16 cellular contexts compared by ENCODE assay signal in the genomic region with DNA sequence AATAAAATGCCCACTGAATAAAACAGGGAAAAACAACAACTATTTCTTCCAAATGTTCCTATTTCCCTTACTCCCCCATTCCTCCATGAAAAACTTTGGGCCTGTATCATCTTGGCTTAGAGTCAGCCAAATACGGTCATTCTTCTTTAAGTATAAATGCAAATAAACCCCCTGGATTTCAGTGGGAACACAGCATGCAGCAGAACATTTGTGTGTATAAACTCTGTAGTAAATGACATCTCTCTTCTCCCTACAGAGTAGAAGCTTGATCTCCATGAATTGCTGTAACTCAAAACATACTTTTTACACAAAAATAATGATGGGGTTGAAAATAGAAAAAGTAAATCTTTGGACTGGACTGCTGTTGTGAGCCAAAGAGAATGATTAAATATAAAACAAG. TPM values are rescaled to one million over a fixed set of nuclear protein-coding genes. Genes with fewer than 3 reads are reported as not detected.
A peak's percentile ranks its signal among the peaks of the same experiment; 100 is the strongest.
DNase-seq lines count a peak whose midpoint lies in the region; TF ChIP-seq lines count a peak whose summit lies in the region.
"Had no signal": no experiment of that assay in that cellular context is flagged by ENCODE, and none has a peak within 500 bp of the region (broad histone marks: within the 10 kb centered on the region; RNA-seq: fewer than 3 reads in every experiment).

No MANE protein-coding gene starts in this region.

- H3F3A ChIP-seq in smooth muscle cell (ENCODE audit: low read depth), result peaks cover 16% of the 10 kb centered on the region

- H3K4me2 ChIP-seq in smooth muscle cell, result peak overlapping the region; percentile 73

- TF ChIP-seq CTCF in HFFc6 (IDR thresholded peaks at IDR 0.05), result no peak
- no peak for TF ChIP-seq CTCF in ascending aorta (IDR thresholded peaks at IDR 0.05)
- no peak for TF ChIP-seq CTCF in fibroblast of mammary gland (conservative IDR thresholded peaks at IDR 0.05; ENCODE audit: control insufficient read depth, insufficient read depth, low read depth, low read length)
- TF ChIP-seq CTCF in smooth muscle cell (IDR thresholded peaks at IDR 0.05; ENCODE audit: borderline replicate concordance, insufficient read depth, poor library complexity, severe bottlenecking), result no peak
- TF ChIP-seq CTCF in nephron progenitor cell (IDR thresholded peaks at IDR 0.05), result no peak

- peaks cover 99% of the 10 kb centered on the region for H3K79me2 ChIP-seq in smooth muscle cell (ENCODE audit: low read depth)

- no peaks in the 10 kb centered on the region for H3K36me3 ChIP-seq in ascending aorta
- H3K36me3 ChIP-seq in smooth muscle cell (ENCODE audit: low read depth), result no peaks in the 10 kb centered on the region
- H3K36me3 ChIP-seq: colonic mucosa had no signal

- H3K4me3 ChIP-seq in ascending aorta (no peak overlapping the region), fibroblast of mammary gland (ENCODE audit: control insufficient read depth, low read depth, low read length) (no peak overlapping the region), smooth muscle cell (no peak overlapping the region)
- H3K4me3 ChIP-seq: colonic mucosa had no signal

- DNase-seq in HFFc6 (no peak), ascending aorta (ENCODE audit: low spot score in 2 of 2) (no peak), fibroblast of mammary gland (ENCODE audit: low read depth) (peak; percentile 33), smooth muscle cell (lab: John Stamatoyannopoulos, UW; ENCODE audit: unreplicated experiment) (no peak), nephron progenitor cell (no peak), NAMALWA (ENCODE audit: low spot score) (no peak), DMS53 (lab: John Stamatoyannopoulos, UW) (no peak)
- no peak for DNase-seq in central memory CD4-positive, alpha-beta T cell
- DNase-seq: activated naive CD8-positive, alpha-beta T cell treated with anti-CD3 and anti-CD28 coated beads, Interleukin-2, amount 10 ng/mL, durations not matched to agents 7 days and 5 days; colonic mucosa; COR-L47; NCI-H187; SHP77; stimulated activated naive CD8-positive, alpha-beta T cell treated with anti-CD3 and anti-CD28 coated beads, Interleukin-15, amount 100 ng/mL, for 72 hours had no signal

- H3K9me3 ChIP-seq in ascending aorta (no peaks in the 10 kb centered on the region), smooth muscle cell (replicated peaks; ENCODE audit: low read depth) (no peaks in the 10 kb centered on the region)
- H3K9me3 ChIP-seq: colonic mucosa had no signal

- H3K4me1 Mint-ChIP-seq in HFFc6 (ENCODE audit: low read depth) (peaks cover 97% of the 10 kb centered on the region), nephron progenitor cell (peaks cover 67% of the 10 kb centered on the region)

- H3K4me3 Mint-ChIP-seq in HFFc6 (peak overlapping the region; percentile 69), nephron progenitor cell (no peak overlapping the region)
- H3K4me3 Mint-ChIP-seq: activated naive CD8-positive, alpha-beta T cell treated with anti-CD3 and anti-CD28 coated beads, Interleukin-2, amount 10 ng/mL, durations not matched to agents 7 days and 5 days; natural killer cell treated with Interleukin-12 subunit alpha and Interleukin-12 subunit beta and Interleukin-15 and Interleukin-18, amount 100 ng/mL, for 72 hours; stimulated activated naive CD8-positive, alpha-beta T cell treated with anti-CD3 and anti-CD28 coated beads, Interleukin-15, amount 100 ng/mL, for 72 hours; WTC11 had no signal

- H3K4me1 ChIP-seq in ascending aorta, result peaks cover 0 to 18% of the 10 kb centered on the region in 2 donors
- H3K4me1 ChIP-seq in smooth muscle cell (ENCODE audit: low read depth), result peaks cover 46% of the 10 kb centered on the region
- H3K4me1 ChIP-seq: colonic mucosa had no signal

- H3K9me3 Mint-ChIP-seq in HFFc6, result peaks cover 4% of the 10 kb centered on the region
- peaks cover 4% of the 10 kb centered on the region for H3K9me3 Mint-ChIP-seq in nephron progenitor cell
- H3K9me3 Mint-ChIP-seq: activated naive CD8-positive, alpha-beta T cell treated with anti-CD3 and anti-CD28 coated beads, Interleukin-2, amount 10 ng/mL, durations not matched to agents 7 days and 5 days; natural killer cell treated with Interleukin-12 subunit alpha and Interleukin-12 subunit beta and Interleukin-15 and Interleukin-18, amount 100 ng/mL, for 72 hours; stimulated activated naive CD8-positive, alpha-beta T cell treated with anti-CD3 and anti-CD28 coated beads, Interleukin-15, amount 100 ng/mL, for 72 hours; WTC11 had no signal

- H4K20me1 ChIP-seq in smooth muscle cell (ENCODE audit: low read depth), result no peaks in the 10 kb centered on the region

- H3K27ac Mint-ChIP-seq in HFFc6 (peak overlapping the region; percentile 81), nephron progenitor cell (no peak overlapping the region)
- H3K27ac Mint-ChIP-seq: activated naive CD8-positive, alpha-beta T cell treated with anti-CD3 and anti-CD28 coated beads, Interleukin-2, amount 10 ng/mL, durations not matched to agents 7 days and 5 days; stimulated activated naive CD8-positive, alpha-beta T cell treated with anti-CD3 and anti-CD28 coated beads, Interleukin-15, amount 100 ng/mL, for 72 hours; WTC11 had no signal

- no peak overlapping the region for H3K9ac ChIP-seq in smooth muscle cell (ENCODE audit: low read depth)

- H2AFZ ChIP-seq in smooth muscle cell (ENCODE audit: low read depth), result no peak overlapping the region

- H3K27ac ChIP-seq in ascending aorta (peak overlapping the region; percentile 60 to 68), smooth muscle cell (ENCODE audit: low read depth) (peak overlapping the region; percentile 54)
- H3K27ac ChIP-seq: colonic mucosa had no signal

- intact Hi-C loops in ascending aorta (cut with DNase I), result loop anchor here (2.0 kb wide), 1 partner anchor 31 kb away; a partner anchor contains a TSS

- 29% methylated on average over 1 of the region's 1 CpG for WGBS in smooth muscle cell (ENCODE audit: low lambda C conversion rate)

- H3K27me3 ChIP-seq in ascending aorta, result no peaks in the 10 kb centered on the region
- no peaks in the 10 kb centered on the region for H3K27me3 ChIP-seq in smooth muscle cell (ENCODE audit: low read depth)
- H3K27me3 ChIP-seq: colonic mucosa had no signal

- H3K27me3 Mint-ChIP-seq in HFFc6 (ENCODE audit: insufficient read depth) (peaks cover 3% of the 10 kb centered on the region), nephron progenitor cell (ENCODE audit: low read depth, poor library complexity) (no peaks in the 10 kb centered on the region)
- H3K27me3 Mint-ChIP-seq: activated naive CD8-positive, alpha-beta T cell treated with anti-CD3 and anti-CD28 coated beads, Interleukin-2, amount 10 ng/mL, durations not matched to agents 7 days and 5 days; natural killer cell treated with Interleukin-12 subunit alpha and Interleukin-12 subunit beta and Interleukin-15 and Interleukin-18, amount 100 ng/mL, for 72 hours; stimulated activated naive CD8-positive, alpha-beta T cell treated with anti-CD3 and anti-CD28 coated beads, Interleukin-15, amount 100 ng/mL, for 72 hours had no signal

- H3K36me3 Mint-ChIP-seq in HFFc6 (ENCODE audit: low read depth), result peaks cover 26% of the 10 kb centered on the region
- H3K36me3 Mint-ChIP-seq in nephron progenitor cell (ENCODE audit: low read depth), result peaks cover 13% of the 10 kb centered on the region
- H3K36me3 Mint-ChIP-seq: natural killer cell treated with Interleukin-12 subunit alpha and Interleukin-12 subunit beta and Interleukin-15 and Interleukin-18, amount 100 ng/mL, for 72 hours; WTC11 had no signal

RNA-seq across cellular contexts. Expression of a gene that starts 30.9 kb away (rescaled TPM):
- 10 to 100 TPM; 59.6 to 75.4 (median 67.6) TPM for total RNA-seq in HFFc6 (2021; fragmentation: NEBNext Ultra II Directional; extraction: Animal tissue kit (Norgen Biotek cat#: 25700))
- total RNA-seq in ascending aorta, result 5.2 TPM
- 28.3 and 36.9 TPM in 2 replicates for total RNA-seq in smooth muscle cell
- 33.7 and 35.8 TPM in 2 replicates for polyA plus RNA-seq in smooth muscle cell
